In genomic region chr6:66048684-66049474, GRCh38 we compare ENCODE assay signal across 9 cellular contexts.
"Had no signal": no experiment of that assay in that cellular context is flagged by ENCODE, and none has a peak within 500 bp of the region (broad histone marks: within the 10 kb centered on the region; RNA-seq: fewer than 3 reads in every experiment).

No MANE protein-coding gene starts in this region.

- H3K27ac ChIP-seq: GM23248, HL-60 had no signal

- H3K27ac Mint-ChIP-seq: H9 had no signal

- H3K4me3 ChIP-seq: GM23248, K562 had no signal

- DNase-seq: GM23248, GOT3, H9, HCEC 1CT, IMR-90, KG1 had no signal

- H3K9ac ChIP-seq: GM23248 had no signal

- ATAC-seq: HepG2, K562 had no signal

- H2AFZ ChIP-seq: GM23248 had no signal

- FAIRE-seq: HepG2, K562 had no signal

- H3K4me3 Mint-ChIP-seq: H9 had no signal
